In the genomic region with DNA sequence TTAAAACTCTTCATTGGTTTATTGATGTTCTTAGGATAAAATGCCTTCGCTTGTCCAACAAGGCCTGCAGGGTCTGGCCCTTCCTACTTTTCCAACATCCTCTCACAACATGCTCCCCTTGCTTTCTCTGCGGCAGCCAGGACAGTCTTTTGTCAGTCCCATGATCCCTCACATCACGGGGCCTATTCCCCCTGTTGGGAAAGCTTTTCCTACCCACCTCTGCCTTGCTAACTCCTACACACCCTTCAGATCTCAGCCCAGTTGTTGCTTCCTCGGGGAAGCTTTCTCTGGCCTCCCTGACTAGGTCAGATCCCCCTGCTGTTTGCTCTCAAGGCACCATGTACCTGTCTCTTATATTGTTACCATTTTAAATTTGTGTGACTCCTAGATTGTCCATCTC, we compare ENCODE assay signal across 32 cellular contexts. TPM values are rescaled to one million over a fixed set of nuclear protein-coding genes. Genes with fewer than 3 reads are reported as not detected.
"Had no signal": no experiment of that assay in that cellular context is flagged by ENCODE, and none has a peak within 500 bp of the region (broad histone marks: within the 10 kb centered on the region; RNA-seq: fewer than 3 reads in every experiment).

No MANE protein-coding gene starts in this region.

- H3K4me3 Mint-ChIP-seq: natural killer cell; nephron; neural progenitor cell; stimulated activated memory B cell treated with anti-CD40 and anti-IgM and Interleukin-4, amounts not matched to agents 10 μg/mL and 1 μg/mL and 100 μg/mL, for 72 hours; stimulated activated naive CD8-positive, alpha-beta T cell treated with anti-CD3 and anti-CD28 coated beads, Interleukin-15, amount 100 ng/mL, for 72 hours had no signal

- H3K27ac ChIP-seq: neural progenitor cell, ovary, parathyroid adenoma, psoas muscle, right lobe of liver, skin epidermis, spleen, suprapubic skin, thoracic aorta, thyroid gland, tibial nerve, upper lobe of left lung, vagina had no signal

- H3K9me3 Mint-ChIP-seq: natural killer cell; nephron; neural progenitor cell; stimulated activated memory B cell treated with anti-CD40 and anti-IgM and Interleukin-4, amounts not matched to agents 10 μg/mL and 1 μg/mL and 100 μg/mL, for 72 hours; stimulated activated naive CD8-positive, alpha-beta T cell treated with anti-CD3 and anti-CD28 coated beads, Interleukin-15, amount 100 ng/mL, for 72 hours had no signal

- H3K4me1 Mint-ChIP-seq: nephron; stimulated activated memory B cell treated with anti-CD40 and anti-IgM and Interleukin-4, amounts not matched to agents 10 μg/mL and 1 μg/mL and 100 μg/mL, for 72 hours; stimulated activated naive CD8-positive, alpha-beta T cell treated with anti-CD3 and anti-CD28 coated beads, Interleukin-15, amount 100 ng/mL, for 72 hours had no signal

- H3K27me3 Mint-ChIP-seq: stimulated activated memory B cell treated with anti-CD40 and anti-IgM and Interleukin-4, amounts not matched to agents 10 μg/mL and 1 μg/mL and 100 μg/mL, for 72 hours had no signal

- H3K4me3 ChIP-seq: neural progenitor cell, ovary, psoas muscle, right lobe of liver, skin epidermis, smooth muscle cell, spleen, suprapubic skin, thoracic aorta, thyroid gland, tibial nerve, upper lobe of left lung, vagina had no signal

- H3K27ac Mint-ChIP-seq: natural killer cell; nephron; neural progenitor cell; progenitor cell of endocrine pancreas; stimulated activated memory B cell treated with anti-CD40 and anti-IgM and Interleukin-4, amounts not matched to agents 10 μg/mL and 1 μg/mL and 100 μg/mL, for 72 hours; stimulated activated naive CD8-positive, alpha-beta T cell treated with anti-CD3 and anti-CD28 coated beads, Interleukin-15, amount 100 ng/mL, for 72 hours had no signal

- DNase-seq: natural killer cell; occipital lobe; ovary; posterior cingulate gyrus; psoas muscle; right cardiac atrium; right lobe of liver; spleen; stimulated activated CD4-positive, alpha-beta T cell treated with anti-CD3 and anti-CD28 coated beads, Interleukin-12 subunit alpha, Interleukin-12 subunit beta, amount 100 ng/mL, for 4 hours; stimulated activated CD4-positive, alpha-beta T cell treated with anti-CD3 and anti-CD28 coated beads, Interleukin-1b, Interleukin-23, amount 100 ng/mL, for 48 hours; stimulated activated CD4-positive, alpha-beta T cell treated with anti-CD3 and anti-CD28 coated beads, Interleukin-4, amount 100 ng/mL, for 1 hour; stimulated activated CD4-positive, alpha-beta T cell treated with anti-CD3 and anti-CD28 coated beads, Interleukin-4, amount 100 ng/mL, for 4 hours; stimulated activated CD8-positive, alpha-beta memory T cell treated with anti-CD3 and anti-CD28 coated beads, Interleukin-4, amount 100 ng/mL, for 48 hours; stimulated activated naive CD4-positive, alpha-beta T cell; stimulated activated naive CD8-positive, alpha-beta T cell treated with anti-CD3 and anti-CD28 coated beads, Interleukin-15, amount 100 ng/mL, for 72 hours; stimulated activated naive CD8-positive, alpha-beta T cell treated with anti-CD3 and anti-CD28 coated beads, Interleukin-15, Interleukin-2, amounts not matched to agents 100 U/mL and 50 U/mL, for 24 hours; substantia nigra; thyroid gland; trophoblast cell; upper lobe of left lung had no signal

- H3K36me3 Mint-ChIP-seq: natural killer cell; neural progenitor cell; stimulated activated memory B cell treated with anti-CD40 and anti-IgM and Interleukin-4, amounts not matched to agents 10 μg/mL and 1 μg/mL and 100 μg/mL, for 72 hours had no signal

- H3K27me3 ChIP-seq: ovary, right lobe of liver, thyroid gland, upper lobe of left lung, vagina had no signal

- ATAC-seq: natural killer cell; psoas muscle; right cardiac atrium; right lobe of liver; stimulated activated memory B cell treated with anti-CD40 and anti-IgM and Interleukin-4, amounts not matched to agents 10 μg/mL and 1 μg/mL and 100 μg/mL, for 72 hours; stimulated activated naive CD8-positive, alpha-beta T cell treated with anti-CD3 and anti-CD28 coated beads, Interleukin-15, amount 100 ng/mL, for 72 hours; stimulated activated naive CD8-positive, alpha-beta T cell treated with anti-CD3 and anti-CD28 coated beads, Interleukin-15, Interleukin-2, amounts not matched to agents 100 U/mL and 50 U/mL, for 24 hours had no signal

RNA-seq across cellular contexts. Expression of a gene that starts 19.0 kb away (rescaled TPM):
- total RNA-seq: osteoblast, smooth muscle cell, vagina had no signal
